In genomic region chr2:240630771-240631560, GRCh38 we compare ENCODE assay signal across 13 cellular contexts. TPM values are rescaled to one million over a fixed set of nuclear protein-coding genes. Genes with fewer than 3 reads are reported as not detected.
"Had no signal": no experiment of that assay in that cellular context is flagged by ENCODE, and none has a peak within 500 bp of the region (broad histone marks: within the 10 kb centered on the region; RNA-seq: fewer than 3 reads in every experiment).

No MANE protein-coding gene starts in this region.

- H3K4me3 Mint-ChIP-seq: activated CD8-positive, alpha-beta T cell treated with anti-CD3 and anti-CD28 coated beads for 36 hours; activated naive CD8-positive, alpha-beta T cell treated with anti-CD3 and anti-CD28 coated beads, Interleukin-2, amount 10 ng/mL, durations not matched to agents 7 days and 5 days; neural crest cell; stimulated activated effector memory CD8-positive, alpha-beta T cell treated with anti-CD3 and anti-CD28 coated beads, Interleukin-12 subunit alpha, Interleukin-12 subunit beta, amount 100 ng/mL, for 72 hours had no signal

- H3K27ac Mint-ChIP-seq: activated CD8-positive, alpha-beta T cell treated with anti-CD3 and anti-CD28 coated beads for 36 hours; activated naive CD8-positive, alpha-beta T cell treated with anti-CD3 and anti-CD28 coated beads, Interleukin-2, amount 10 ng/mL, durations not matched to agents 7 days and 5 days; stimulated activated effector memory CD8-positive, alpha-beta T cell treated with anti-CD3 and anti-CD28 coated beads, Interleukin-12 subunit alpha, Interleukin-12 subunit beta, amount 100 ng/mL, for 72 hours had no signal

- DNase-seq: activated CD8-positive, alpha-beta T cell treated with anti-CD3 and anti-CD28 coated beads for 36 hours; activated gamma-delta T cell treated with Interleukin-2 at 50 U/mL for 16 hours; activated naive CD8-positive, alpha-beta T cell treated with anti-CD3 and anti-CD28 coated beads, Interleukin-2, amount 10 ng/mL, durations not matched to agents 7 days and 5 days; anterior cingulate cortex; brain microvascular endothelial cell; SHP77 treated with DMSO at 0.1 percent for 48 hours; stimulated activated CD4-positive, alpha-beta T cell treated with anti-CD3 and anti-CD28 coated beads, Interleukin-1b, Interleukin-23, amount 100 ng/mL, for 48 hours; SW 1271 had no signal

- ATAC-seq: activated CD8-positive, alpha-beta T cell treated with anti-CD3 and anti-CD28 coated beads for 36 hours; esophagus mucosa; stimulated activated effector memory CD8-positive, alpha-beta T cell treated with anti-CD3 and anti-CD28 coated beads, Interleukin-12 subunit alpha, Interleukin-12 subunit beta, amount 100 ng/mL, for 72 hours had no signal

- H3K27me3 Mint-ChIP-seq: activated CD8-positive, alpha-beta T cell treated with anti-CD3 and anti-CD28 coated beads for 36 hours; activated naive CD8-positive, alpha-beta T cell treated with anti-CD3 and anti-CD28 coated beads, Interleukin-2, amount 10 ng/mL, durations not matched to agents 7 days and 5 days had no signal

- H3K4me1 Mint-ChIP-seq: neural crest cell had no signal

RNA-seq across cellular contexts. Expression of gene AQP12B, which starts 51.7 kb away (rescaled TPM):
- total RNA-seq: activated CD8-positive, alpha-beta T cell treated with anti-CD3 and anti-CD28 coated beads for 36 hours; activated naive CD8-positive, alpha-beta T cell treated with anti-CD3 and anti-CD28 coated beads, Interleukin-2, amount 10 ng/mL, durations not matched to agents 7 days and 5 days; dermis microvascular lymphatic vessel endothelial cell; esophagus mucosa; lower leg skin; neural crest cell had no signal
